Comparison of ENCODE assay signal across 21 cellular contexts in the genomic region with DNA sequence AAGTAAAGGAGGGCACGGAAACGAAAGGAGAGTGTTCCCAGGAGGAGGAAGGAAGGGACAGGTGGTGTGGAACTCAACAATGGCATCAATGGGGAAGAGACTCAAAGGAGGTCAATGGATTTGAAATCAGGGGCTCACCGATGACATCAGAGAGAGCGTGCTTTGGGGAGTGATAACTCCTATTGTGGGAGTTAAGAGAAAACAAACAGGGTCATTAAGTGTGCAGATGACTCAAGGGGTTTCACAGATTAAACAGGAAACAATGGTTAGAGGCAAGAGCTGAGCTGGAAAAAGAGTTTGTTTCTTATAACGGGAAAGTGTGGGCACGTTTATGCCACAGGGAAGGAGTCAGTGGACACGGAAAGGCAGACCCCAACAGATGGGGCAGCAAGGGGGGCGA.
DNase-seq lines count a peak whose midpoint lies in the region; ATAC-seq and TF ChIP-seq lines count a peak whose summit lies in the region.
"Had no signal": no experiment of that assay in that cellular context is flagged by ENCODE, and none has a peak within 500 bp of the region (broad histone marks: within the 10 kb centered on the region; RNA-seq: fewer than 3 reads in every experiment).

No MANE protein-coding gene starts in this region.

- no peak overlapping the region for H2BK120ac ChIP-seq in mesenchymal stem cell (ENCODE audit: low read depth, low read length)

- H3K36me3 Mint-ChIP-seq in natural killer cell treated with Interleukin-12 subunit alpha and Interleukin-12 subunit beta and Interleukin-15 and Interleukin-18, amount 100 ng/mL, for 72 hours, result no peaks in the 10 kb centered on the region

- H3K27ac Mint-ChIP-seq in natural killer cell treated with Interleukin-12 subunit alpha and Interleukin-12 subunit beta and Interleukin-15 and Interleukin-18, amount 100 ng/mL, for 72 hours, result no peak overlapping the region
- H3K27ac Mint-ChIP-seq: H9 had no signal

- H3K36me3 ChIP-seq in SJSA1 (no peaks in the 10 kb centered on the region), mesenchymal stem cell (ENCODE audit: control insufficient read depth in 1 of 2, insufficient read depth in 2 of 2, low read depth in 1 of 2, low read length in 2 of 2) (no peaks in the 10 kb centered on the region)

- H3K79me1 ChIP-seq in mesenchymal stem cell (replicated peaks; ENCODE audit: low read length, poor library complexity, severe bottlenecking), result no peaks in the 10 kb centered on the region

- H3K9me3 ChIP-seq in SJSA1 (replicated peaks) (no peaks in the 10 kb centered on the region), mesenchymal stem cell (ENCODE audit: control insufficient read depth, low read length) (no peaks in the 10 kb centered on the region)

- H3K27me3 Mint-ChIP-seq in natural killer cell treated with Interleukin-12 subunit alpha and Interleukin-12 subunit beta and Interleukin-15 and Interleukin-18, amount 100 ng/mL, for 72 hours, result no peaks in the 10 kb centered on the region

- H3K14ac ChIP-seq in mesenchymal stem cell (ENCODE audit: low read length in 2 of 2), result peak overlapping the region in 1 of 2 experiments; percentile 19

- peak overlapping the region in 1 of 2 experiments; percentile 19 for H3K4ac ChIP-seq in mesenchymal stem cell (ENCODE audit: low read depth in 1 of 2, low read length in 2 of 2)

- H3K4me3 ChIP-seq in SJSA1 (no peak overlapping the region), fibroblast of the aortic adventitia (ENCODE audit: low read depth, low read length) (no peak overlapping the region), mesenchymal stem cell (ENCODE audit: insufficient read depth in 1 of 2, low read depth in 1 of 2, low read length in 2 of 2) (no peak overlapping the region)
- H3K4me3 ChIP-seq: GM23248 had no signal

- H3K4me2 ChIP-seq in mesenchymal stem cell (ENCODE audit: low read length, poor library complexity, severe bottlenecking), result no peak overlapping the region

- 82% methylated on average over 8 of the region's 8 CpGs for WGBS in mesenchymal stem cell

- no peak overlapping the region for H3K4me3 Mint-ChIP-seq in natural killer cell treated with Interleukin-12 subunit alpha and Interleukin-12 subunit beta and Interleukin-15 and Interleukin-18, amount 100 ng/mL, for 72 hours
- H3K4me3 Mint-ChIP-seq: H9 had no signal

- TF ChIP-seq CTCF in fibroblast of the aortic adventitia (IDR thresholded peaks at IDR 0.05; ENCODE audit: insufficient read depth, low read length), result no peak

- no peaks in the 10 kb centered on the region for H3K9me3 Mint-ChIP-seq in natural killer cell treated with Interleukin-12 subunit alpha and Interleukin-12 subunit beta and Interleukin-15 and Interleukin-18, amount 100 ng/mL, for 72 hours
- H3K9me3 Mint-ChIP-seq: H9 had no signal

- H3K27ac ChIP-seq in SJSA1 (peak overlapping the region; percentile 79), mesenchymal stem cell (ENCODE audit: low read length, poor library complexity, severe bottlenecking) (no peak overlapping the region)
- H3K27ac ChIP-seq: GM23248 had no signal

- peak overlapping the region; percentile 17 to 44 for H2BK12ac ChIP-seq in mesenchymal stem cell (ENCODE audit: low read length in 2 of 2)

- ATAC-seq in GM19324 (IDR thresholded peaks at IDR 0.05; ENCODE audit: low FRiP score, unreplicated experiment), result no peak
- ATAC-seq in natural killer cell treated with Interleukin-12 subunit alpha and Interleukin-12 subunit beta and Interleukin-15 and Interleukin-18, amount 100 ng/mL, for 72 hours, result no peak
- ATAC-seq: PC-3, SK-N-SH treated with all-trans-retinoic acid at 6 μM for 48 hours had no signal

- H2AK5ac ChIP-seq in mesenchymal stem cell (ENCODE audit: low read length, severe bottlenecking), result no peak overlapping the region

- peak overlapping the region; percentile 87 for H4K91ac ChIP-seq in mesenchymal stem cell (ENCODE audit: low read length)

- H2BK15ac ChIP-seq in mesenchymal stem cell (ENCODE audit: low read depth, poor library complexity, severe bottlenecking), result no peak overlapping the region

- DNase-seq in SJSA1 (ENCODE audit: low read depth in 1 of 2, low spot score in 2 of 2), result peak; percentile 64 to 77
- DNase-seq in fibroblast of the aortic adventitia (ENCODE audit: low read depth), result peak; percentile 73
- no peak for DNase-seq in mesenchymal stem cell
- no peak for DNase-seq in SKM-1 treated with dmso at 0.1 percent for 144 hours (lab: John Stamatoyannopoulos, UW; ENCODE audit: unreplicated experiment)
- no peak for DNase-seq in natural killer cell treated with Interleukin-12 subunit alpha and Interleukin-12 subunit beta and Interleukin-15 and Interleukin-18, amount 100 ng/mL, for 72 hours (ENCODE audit: low spot score)
- DNase-seq in foreskin melanocyte, result no peak
- DNase-seq: Calu3; DMS79 treated with DMSO at 0.1 percent for 48 hours; GM23248; H9; KBM-7; NCI-H1105 treated with DMSO at 0.1 percent for 48 hours; NCI-H146; NCI-H1930; NCI-H446 treated with DMSO at 0.1 percent for 48 hours; NCI-H526; NCI-H82; NK-92 treated with Interleukin-12 subunit alpha and Interleukin-12 subunit beta, amount 100 ng/mL, for 24 hours; PC-3 had no signal

- H3K4me1 Mint-ChIP-seq in natural killer cell treated with Interleukin-12 subunit alpha and Interleukin-12 subunit beta and Interleukin-15 and Interleukin-18, amount 100 ng/mL, for 72 hours (ENCODE audit: low read depth in 2 of 2), result peaks cover 8 to 14% of the 10 kb centered on the region in 2 donors
- H3K4me1 Mint-ChIP-seq: H9 had no signal

- no peak overlapping the region for H3K9ac ChIP-seq in mesenchymal stem cell (ENCODE audit: low read length)
- H3K9ac ChIP-seq: GM23248 had no signal

- H3K27me3 ChIP-seq in SJSA1 (replicated peaks) (no peaks in the 10 kb centered on the region), mesenchymal stem cell (ENCODE audit: control insufficient read depth in 1 of 2, insufficient read depth in 1 of 2, low read length in 2 of 2) (no peaks in the 10 kb centered on the region)

- H3K23ac ChIP-seq in mesenchymal stem cell (ENCODE audit: low read length in 2 of 2), result no peak overlapping the region

- no peak overlapping the region for H4K8ac ChIP-seq in mesenchymal stem cell (ENCODE audit: low read length)

- no peak overlapping the region for H2BK5ac ChIP-seq in mesenchymal stem cell (ENCODE audit: low read depth, low read length, poor library complexity, severe bottlenecking)

- peaks cover 84% of the 10 kb centered on the region for H3K4me1 ChIP-seq in SJSA1 (replicated peaks)
- peaks cover 10% of the 10 kb centered on the region for H3K4me1 ChIP-seq in mesenchymal stem cell (ENCODE audit: control insufficient read depth, insufficient read depth, low read depth, low read length)

- peak overlapping the region in 1 of 2 experiments; percentile 34 for H3K18ac ChIP-seq in mesenchymal stem cell (ENCODE audit: low read depth in 1 of 2, low read length in 2 of 2)

- H2AFZ ChIP-seq in mesenchymal stem cell (ENCODE audit: low read depth, low read length), result no peak overlapping the region
- H2AFZ ChIP-seq: GM23248 had no signal

Comparison
In these comparisons a context has a peak if more than half of its experiments do, and no peak if none do; other contexts are left out.
1. DNase-seq: peak in SJSA1 (2 of 2) and fibroblast of the aortic adventitia (single experiment); none in mesenchymal stem cell (single experiment), SKM-1 treated with dmso at 0.1 percent for 144 hours (single experiment), natural killer cell treated with Interleukin-12 subunit alpha and Interleukin-12 subunit beta and Interleukin-15 and Interleukin-18, amount 100 ng/mL, for 72 hours (single experiment) and foreskin melanocyte (single experiment).